ENCODE assay signal across 8 cellular contexts in the genomic region with DNA sequence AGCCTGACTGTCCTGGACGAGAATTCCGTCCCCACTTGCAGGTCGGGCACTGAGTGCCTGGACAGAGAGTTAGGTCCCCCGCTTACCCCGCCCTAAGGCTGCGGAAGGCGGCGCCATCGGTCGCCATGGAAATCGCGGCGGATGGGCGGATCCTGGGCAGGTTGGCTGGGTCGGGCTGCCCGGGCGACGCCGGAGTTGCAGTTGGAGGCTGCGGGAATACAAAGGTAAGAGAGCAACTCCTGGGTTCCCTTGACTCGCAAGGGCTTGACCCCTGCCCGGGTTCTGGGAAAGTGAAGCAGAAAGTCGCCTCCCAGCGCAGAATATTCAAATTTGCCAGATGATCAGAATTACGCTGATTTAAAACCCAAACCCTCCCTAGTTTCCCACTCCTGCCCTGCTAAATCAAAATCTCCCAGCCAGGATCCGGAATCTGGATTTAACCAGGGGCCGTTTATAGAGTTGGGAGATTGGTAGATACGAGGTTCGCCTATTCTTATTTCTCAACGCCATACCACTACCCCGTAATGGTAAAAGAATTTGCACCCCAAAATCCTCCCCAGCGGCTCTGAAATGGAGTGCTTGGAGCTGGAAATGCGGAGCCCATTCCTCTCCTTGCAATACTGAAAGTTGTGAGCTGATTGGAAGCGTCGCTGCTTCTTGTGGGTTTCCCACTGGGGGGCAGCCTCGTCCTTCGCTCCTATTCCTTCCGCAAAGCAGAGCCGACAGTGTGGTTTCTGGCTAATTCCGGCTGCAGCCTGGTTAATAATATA.
DNase-seq lines count a peak whose midpoint lies in the region; ATAC-seq and TF ChIP-seq lines count a peak whose summit lies in the region.

No MANE protein-coding gene starts in this region.

- no peak overlapping the region for H3K23ac ChIP-seq in trophoblast cell (ENCODE audit: low read length)

- no peaks in the 10 kb centered on the region for H3K27me3 ChIP-seq in body of pancreas
- no peaks in the 10 kb centered on the region for H3K27me3 ChIP-seq in hepatocyte
- no peaks in the 10 kb centered on the region for H3K27me3 ChIP-seq in trophoblast cell (ENCODE audit: insufficient read depth, low read length)

- peak overlapping the region; percentile 11 to 66 for H3K4me3 ChIP-seq in body of pancreas
- H3K4me3 ChIP-seq in hepatocyte, result peak overlapping the region; percentile 76
- peak overlapping the region; percentile 34 for H3K4me3 ChIP-seq in trophoblast cell (ENCODE audit: low read depth, low read length)

- no peak overlapping the region for H3K27ac Mint-ChIP-seq in activated CD8-positive, alpha-beta memory T cell treated with anti-CD3 and anti-CD28 coated beads, Interleukin-2, amount 10 ng/mL, durations not matched to agents 7 days and 5 days

- no peak overlapping the region for H4K91ac ChIP-seq in trophoblast cell (ENCODE audit: low read depth, low read length)

- DNase-seq in activated CD8-positive, alpha-beta memory T cell treated with anti-CD3 and anti-CD28 coated beads, Interleukin-2, amount 10 ng/mL, durations not matched to agents 7 days and 5 days, result peak; percentile 57
- no peak for DNase-seq in activated CD8-positive, alpha-beta memory T cell treated with anti-CD3 and anti-CD28 coated beads for 24 hours
- peak; percentile 80 to 89 for DNase-seq in NCI-H526 (lab: John Stamatoyannopoulos, UW)
- peak; percentile 85 to 91 (median 88) for DNase-seq in body of pancreas
- DNase-seq in hepatocyte (ENCODE audit: low spot score), result peak; percentile 91
- DNase-seq in trophoblast cell, result peak; percentile 53 to 80
- no peak for DNase-seq in NCI-H146 (lab: John Stamatoyannopoulos, UW)

- intact Hi-C loops in body of pancreas (cut with DNase I), result no loop called here

- no peaks in the 10 kb centered on the region for H3K36me3 Mint-ChIP-seq in activated CD8-positive, alpha-beta memory T cell treated with anti-CD3 and anti-CD28 coated beads, Interleukin-2, amount 10 ng/mL, durations not matched to agents 7 days and 5 days

- TF ChIP-seq POLR2A in body of pancreas (IDR thresholded peaks at IDR 0.05), result peak; percentile 31 to 73 (median 63)

- ATAC-seq in activated CD8-positive, alpha-beta memory T cell treated with anti-CD3 and anti-CD28 coated beads, Interleukin-2, amount 10 ng/mL, durations not matched to agents 7 days and 5 days, result peak; percentile 76
- ATAC-seq in HG03159 (IDR thresholded peaks at IDR 0.05; ENCODE audit: unreplicated experiment), result peak; percentile 47
- peak; percentile 86 for ATAC-seq in body of pancreas

- no peak overlapping the region for H2BK120ac ChIP-seq in trophoblast cell (ENCODE audit: insufficient read depth, low read length, poor library complexity)

- H3K14ac ChIP-seq in trophoblast cell (ENCODE audit: low read length), result no peak overlapping the region

- peak overlapping the region; percentile 72 for H3K4me3 Mint-ChIP-seq in activated CD8-positive, alpha-beta memory T cell treated with anti-CD3 and anti-CD28 coated beads, Interleukin-2, amount 10 ng/mL, durations not matched to agents 7 days and 5 days

- CTCF ChIA-PET in activated CD8-positive, alpha-beta memory T cell treated with anti-CD3 and anti-CD28 coated beads, Interleukin-2, amount 10 ng/mL, durations not matched to agents 7 days and 5 days (lab: Charles Lee), result interaction anchor here (1.0 to 1.9 kb wide), 2 partner anchors 115 to 325 kb away, joined by 3 to 10 read pairs; no protein-coding TSS in a partner anchor

- H3K36me3 ChIP-seq in body of pancreas (replicated peaks in 1 of 2; ENCODE audit: insufficient read depth in 1 of 2, low read depth in 2 of 2) (no peaks in the 10 kb centered on the region), hepatocyte (replicated peaks; ENCODE audit: insufficient read depth, low read depth) (no peaks in the 10 kb centered on the region), trophoblast cell (ENCODE audit: control insufficient read depth in 1 of 2, insufficient read depth in 2 of 2, low read length in 2 of 2) (no peaks in the 10 kb centered on the region)

- peaks cover 2% of the 10 kb centered on the region for H3K79me1 ChIP-seq in trophoblast cell (ENCODE audit: low read length)

- no peak overlapping the region for H3K9ac ChIP-seq in trophoblast cell (ENCODE audit: low read length)

- H3K27me3 Mint-ChIP-seq in activated CD8-positive, alpha-beta memory T cell treated with anti-CD3 and anti-CD28 coated beads, Interleukin-2, amount 10 ng/mL, durations not matched to agents 7 days and 5 days, result peaks cover 33% of the 10 kb centered on the region

- no peak overlapping the region for H2BK5ac ChIP-seq in trophoblast cell (ENCODE audit: low read depth, low read length, poor library complexity)

- no peaks in the 10 kb centered on the region for H4K20me1 ChIP-seq in hepatocyte (ENCODE audit: insufficient read depth, poor library complexity, severe bottlenecking)

- H3K4me2 ChIP-seq in hepatocyte, result peak overlapping the region; percentile 83
- H3K4me2 ChIP-seq in trophoblast cell (ENCODE audit: low read length), result peak overlapping the region; percentile 96

- H4K12ac ChIP-seq in trophoblast cell (ENCODE audit: low read depth, low read length), result no peak overlapping the region

- H3K18ac ChIP-seq in trophoblast cell (ENCODE audit: low read length), result no peak overlapping the region

- H2AK5ac ChIP-seq in trophoblast cell (ENCODE audit: low read length), result no peak overlapping the region

- no peaks in the 10 kb centered on the region for H3K9me3 Mint-ChIP-seq in activated CD8-positive, alpha-beta memory T cell treated with anti-CD3 and anti-CD28 coated beads, Interleukin-2, amount 10 ng/mL, durations not matched to agents 7 days and 5 days (ENCODE audit: low read depth)

- no peak overlapping the region for H2BK12ac ChIP-seq in trophoblast cell (ENCODE audit: low read length)

- H3K9me2 ChIP-seq in hepatocyte (replicated peaks; ENCODE audit: insufficient read depth), result no peaks in the 10 kb centered on the region

- WGBS in body of pancreas, 2 donors, result 0 to 1% methylated on average over 27 to 40 of the region's 40 CpGs
- 2% methylated on average over 40 of the region's 40 CpGs for WGBS in hepatocyte (ENCODE audit: low lambda C conversion rate, missing lambda C conversion rate)
- WGBS in trophoblast cell (ENCODE audit: extremely low coverage, insufficient coverage, insufficient read length), result no CpG with 5 or more reads among the region's 40 CpGs

- peaks cover 35% of the 10 kb centered on the region for H3K4me1 ChIP-seq in body of pancreas
- peaks cover 14% of the 10 kb centered on the region for H3K4me1 ChIP-seq in hepatocyte (ENCODE audit: insufficient read depth)
- H3K4me1 ChIP-seq in trophoblast cell (ENCODE audit: control insufficient read depth in 1 of 2, insufficient read depth in 2 of 2, low read length in 2 of 2), result no peaks in the 10 kb centered on the region

- H3K27ac ChIP-seq in body of pancreas (peak overlapping the region; percentile 82 to 91 (median 84)), hepatocyte (peak overlapping the region; percentile 72), trophoblast cell (ENCODE audit: low read depth, low read length) (no peak overlapping the region)

- H4K8ac ChIP-seq in trophoblast cell (ENCODE audit: low read depth, low read length), result peak overlapping the region; percentile 27

- H2AFZ ChIP-seq in hepatocyte, result peak overlapping the region; percentile 79
- peak overlapping the region; percentile 80 for H2AFZ ChIP-seq in trophoblast cell (ENCODE audit: insufficient read depth, low read length, poor library complexity)

- no peak overlapping the region for H3K4ac ChIP-seq in trophoblast cell (ENCODE audit: low read depth, low read length)

- peaks cover 13% of the 10 kb centered on the region for H3K4me1 Mint-ChIP-seq in activated CD8-positive, alpha-beta memory T cell treated with anti-CD3 and anti-CD28 coated beads, Interleukin-2, amount 10 ng/mL, durations not matched to agents 7 days and 5 days

- TF ChIP-seq CTCF in body of pancreas (IDR thresholded peaks at IDR 0.05) (peak in 4 of 7 experiments; percentile 19 to 67 (median 39)), hepatocyte (IDR thresholded peaks at IDR 0.05; ENCODE audit: poor library complexity) (peak; percentile 70)

- H3K79me2 ChIP-seq in hepatocyte (no peaks in the 10 kb centered on the region), trophoblast cell (ENCODE audit: control insufficient read depth, insufficient read depth, low read length, poor library complexity) (no peaks in the 10 kb centered on the region)

- no peaks in the 10 kb centered on the region for H3K9me3 ChIP-seq in body of pancreas
- no peaks in the 10 kb centered on the region for H3K9me3 ChIP-seq in hepatocyte (ENCODE audit: low read depth)
- H3K9me3 ChIP-seq in trophoblast cell (ENCODE audit: insufficient read depth, low read depth, low read length), result peaks cover 3% of the 10 kb centered on the region

Comparison
In these comparisons a context has a peak if more than half of its experiments do, and no peak if none do; other contexts are left out.
1. DNase-seq: peak in activated CD8-positive, alpha-beta memory T cell treated with anti-CD3 and anti-CD28 coated beads, Interleukin-2, amount 10 ng/mL, durations not matched to agents 7 days and 5 days (single experiment), NCI-H526 (2 of 2), body of pancreas (4 of 4), hepatocyte (single experiment) and trophoblast cell (2 of 2); none in activated CD8-positive, alpha-beta memory T cell treated with anti-CD3 and anti-CD28 coated beads for 24 hours (single experiment) and NCI-H146 (single experiment).
2. Peak in every context shown above with its lines, with median percentiles within 50 percentile points of each other: ATAC-seq and H3K4me3 ChIP-seq.